Comparison of ENCODE assay signal across 17 cellular contexts in genomic region chr5:173785866-173786265, GRCh38.
A peak's percentile ranks its signal among the peaks of the same experiment; 100 is the strongest.
DNase-seq lines count a peak whose midpoint lies in the region; ATAC-seq lines count a peak whose summit lies in the region.
"Had no signal": no experiment of that assay in that cellular context is flagged by ENCODE, and none has a peak within 500 bp of the region (broad histone marks: within the 10 kb centered on the region; RNA-seq: fewer than 3 reads in every experiment).

No MANE protein-coding gene starts in this region.

- no peak overlapping the region for H3K4me3 Mint-ChIP-seq in dendritic cell treated with granulocyte-macrophage colony-stimulating factor and Interleukin-4, amounts not matched to agents 40 ng/mL and 50 ng/mL, for 4 days
- H3K4me3 Mint-ChIP-seq: CD8-positive, alpha-beta T cell; H9 had no signal

- no CpG with 5 or more reads among the region's 3 CpGs for WGBS in trophoblast cell (ENCODE audit: extremely low coverage, insufficient coverage, insufficient read length)

- H3K18ac ChIP-seq in trophoblast cell (ENCODE audit: low read length) = no peak overlapping the region

- DNase-seq in COLO668 (lab: John Stamatoyannopoulos, UW; ENCODE audit: unreplicated experiment) (peak; percentile 5), NCI-H146 treated with DMSO at 0.1 percent for 48 hours (lab: John Stamatoyannopoulos, UW; ENCODE audit: unreplicated experiment) (peak; percentile 8), trophoblast cell (no peak), NCI-H510A (lab: John Stamatoyannopoulos, UW) (no peak), NCI-H526 treated with DMSO at 0.1 percent for 48 hours (lab: John Stamatoyannopoulos, UW) (no peak)
- DNase-seq: CD8-positive, alpha-beta T cell; GF-D8; H9; NCI-H1105 treated with DMSO at 0.1 percent for 48 hours; NCI-H187 treated with DMSO at 0.1 percent for 48 hours; NCI-H446 treated with DMSO at 0.1 percent for 48 hours; OCI-M1; SIG-M5 had no signal

- H4K12ac ChIP-seq in trophoblast cell (ENCODE audit: low read depth, low read length) = no peak overlapping the region

- peak overlapping the region; percentile 58 for H3K27ac Mint-ChIP-seq in dendritic cell treated with granulocyte-macrophage colony-stimulating factor and Interleukin-4, amounts not matched to agents 40 ng/mL and 50 ng/mL, for 4 days
- H3K27ac Mint-ChIP-seq: CD8-positive, alpha-beta T cell; H9 had no signal

- no peak overlapping the region for H4K91ac ChIP-seq in trophoblast cell (ENCODE audit: low read depth, low read length)

- no peak overlapping the region for H2BK120ac ChIP-seq in trophoblast cell (ENCODE audit: insufficient read depth, low read length, poor library complexity)

- H3K9me3 Mint-ChIP-seq in dendritic cell treated with granulocyte-macrophage colony-stimulating factor and Interleukin-4, amounts not matched to agents 40 ng/mL and 50 ng/mL, for 4 days = no peaks in the 10 kb centered on the region
- H3K9me3 Mint-ChIP-seq: CD8-positive, alpha-beta T cell; H9; IgD-negative memory B cell had no signal

- no peak overlapping the region for H3K4me2 ChIP-seq in trophoblast cell (ENCODE audit: low read length)

- intact Hi-C loops in dendritic cell treated with granulocyte-macrophage colony-stimulating factor and Interleukin-4, amounts not matched to agents 40 ng/mL and 50 ng/mL, for 4 days (cut with micrococcal nuclease) = loop anchor here (10.0 kb wide), 1 partner anchor 99 kb away; the partner anchor contains the start of gene CPEB4

- no peaks in the 10 kb centered on the region for H3K36me3 Mint-ChIP-seq in dendritic cell treated with granulocyte-macrophage colony-stimulating factor and Interleukin-4, amounts not matched to agents 40 ng/mL and 50 ng/mL, for 4 days (ENCODE audit: low read depth)
- H3K36me3 Mint-ChIP-seq: CD8-positive, alpha-beta T cell had no signal

- no peak overlapping the region for H3K9ac ChIP-seq in trophoblast cell (ENCODE audit: low read length)

- no peaks in the 10 kb centered on the region for H3K9me3 ChIP-seq in trophoblast cell (ENCODE audit: insufficient read depth, low read depth, low read length)

- peaks cover 3% of the 10 kb centered on the region for H3K27me3 Mint-ChIP-seq in dendritic cell treated with granulocyte-macrophage colony-stimulating factor and Interleukin-4, amounts not matched to agents 40 ng/mL and 50 ng/mL, for 4 days
- H3K27me3 Mint-ChIP-seq: IgD-negative memory B cell had no signal

- no peak overlapping the region for H3K14ac ChIP-seq in trophoblast cell (ENCODE audit: low read length)

- no peak overlapping the region for H2BK5ac ChIP-seq in trophoblast cell (ENCODE audit: low read depth, low read length, poor library complexity)

- no peaks in the 10 kb centered on the region for H3K27me3 ChIP-seq in trophoblast cell (ENCODE audit: insufficient read depth, low read length)

- no peak overlapping the region for H4K8ac ChIP-seq in trophoblast cell (ENCODE audit: low read depth, low read length)

- H3K79me2 ChIP-seq in trophoblast cell (ENCODE audit: control insufficient read depth, insufficient read depth, low read length, poor library complexity) = no peaks in the 10 kb centered on the region

- no peak overlapping the region for H3K4me3 ChIP-seq in trophoblast cell (ENCODE audit: low read depth, low read length)

- H2BK12ac ChIP-seq in trophoblast cell (ENCODE audit: low read length) = peak overlapping the region; percentile 6

- H3K36me3 ChIP-seq in trophoblast cell (ENCODE audit: control insufficient read depth in 1 of 2, insufficient read depth in 2 of 2, low read length in 2 of 2) = no peaks in the 10 kb centered on the region

- H2AK5ac ChIP-seq in trophoblast cell (ENCODE audit: low read length) = no peak overlapping the region

- no peak for ATAC-seq in HG03108 (IDR thresholded peaks at IDR 0.05; ENCODE audit: unreplicated experiment)
- ATAC-seq: CD8-positive, alpha-beta T cell had no signal

- no peak overlapping the region for H2AFZ ChIP-seq in trophoblast cell (ENCODE audit: insufficient read depth, low read length, poor library complexity)

- no peak overlapping the region for H3K23ac ChIP-seq in trophoblast cell (ENCODE audit: low read length)

- peaks cover 9 to 13% of the 10 kb centered on the region in 2 experiments for H3K4me1 ChIP-seq in trophoblast cell (ENCODE audit: control insufficient read depth in 1 of 2, insufficient read depth in 2 of 2, low read length in 2 of 2)

- H3K79me1 ChIP-seq in trophoblast cell (ENCODE audit: low read length) = peaks cover 7% of the 10 kb centered on the region

- no peak overlapping the region for H3K4ac ChIP-seq in trophoblast cell (ENCODE audit: low read depth, low read length)

- H3K27ac ChIP-seq in trophoblast cell (ENCODE audit: low read depth, low read length) = no peak overlapping the region
- H3K27ac ChIP-seq: HL-60 had no signal

- peaks cover 86% of the 10 kb centered on the region for H3K4me1 Mint-ChIP-seq in dendritic cell treated with granulocyte-macrophage colony-stimulating factor and Interleukin-4, amounts not matched to agents 40 ng/mL and 50 ng/mL, for 4 days (ENCODE audit: low read depth)

Comparison
In these comparisons a context has a peak if more than half of its experiments do, and no peak if none do; other contexts are left out.
1. DNase-seq: peak in COLO668 (single experiment) and NCI-H146 treated with DMSO at 0.1 percent for 48 hours (single experiment); none in trophoblast cell (0 of 2), NCI-H510A (single experiment) and NCI-H526 treated with DMSO at 0.1 percent for 48 hours (single experiment).